In the genomic region with DNA sequence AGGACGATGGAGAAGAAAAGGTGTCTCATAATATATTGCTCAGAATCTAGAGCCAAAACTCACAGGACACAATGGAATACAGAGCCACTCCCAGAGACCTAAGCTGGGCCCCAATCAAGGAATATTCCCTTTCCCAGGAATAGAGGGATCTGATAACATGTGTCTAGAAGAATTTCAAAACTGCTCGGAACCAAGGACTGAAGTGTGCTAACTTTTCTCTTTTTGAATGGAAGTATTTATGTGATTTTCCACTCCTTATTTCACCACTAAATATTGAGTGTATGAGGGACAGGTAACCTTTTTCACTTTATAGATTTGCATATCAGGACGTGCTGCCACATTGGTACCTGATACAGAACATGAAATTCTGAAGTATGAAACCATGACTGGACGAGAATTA, we compare ENCODE assay signal across 1 cellular context.
A peak's percentile ranks its signal among the peaks of the same experiment; 100 is the strongest.
TF ChIP-seq lines count a peak whose summit lies in the region.

No MANE protein-coding gene starts in this region.

TF ChIP-seq in K562, 482 proteins besides CTCF, POLR2A, EP300 and RAD21:
- TF ChIP-seq, protein P1, sequence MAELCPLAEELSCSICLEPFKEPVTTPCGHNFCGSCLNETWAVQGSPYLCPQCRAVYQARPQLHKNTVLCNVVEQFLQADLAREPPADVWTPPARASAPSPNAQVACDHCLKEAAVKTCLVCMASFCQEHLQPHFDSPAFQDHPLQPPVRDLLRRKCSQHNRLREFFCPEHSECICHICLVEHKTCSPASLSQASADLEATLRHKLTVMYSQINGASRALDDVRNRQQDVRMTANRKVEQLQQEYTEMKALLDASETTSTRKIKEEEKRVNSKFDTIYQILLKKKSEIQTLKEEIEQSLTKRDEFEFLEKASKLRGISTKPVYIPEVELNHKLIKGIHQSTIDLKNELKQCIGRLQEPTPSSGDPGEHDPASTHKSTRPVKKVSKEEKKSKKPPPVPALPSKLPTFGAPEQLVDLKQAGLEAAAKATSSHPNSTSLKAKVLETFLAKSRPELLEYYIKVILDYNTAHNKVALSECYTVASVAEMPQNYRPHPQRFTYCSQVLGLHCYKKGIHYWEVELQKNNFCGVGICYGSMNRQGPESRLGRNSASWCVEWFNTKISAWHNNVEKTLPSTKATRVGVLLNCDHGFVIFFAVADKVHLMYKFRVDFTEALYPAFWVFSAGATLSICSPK (IDR thresholded peaks at IDR 0.05; ENCODE audit: borderline replicate concordance) = no peak
- TF ChIP-seq HDAC6 (IDR thresholded peaks at IDR 0.05; ENCODE audit: low read depth, low read length) (no peak), ZNF584 (CRISPR knock-in tag; IDR thresholded peaks at IDR 0.05; ENCODE audit: low read depth) (peak; percentile 98), ZNF75A (CRISPR knock-in tag; IDR thresholded peaks at IDR 0.05) (no peak), SP1 (CRISPR knock-in tag; IDR thresholded peaks at IDR 0.05) (no peak), TEAD1 (CRISPR knock-in tag; IDR thresholded peaks at IDR 0.05) (no peak), RFX7 (CRISPR knock-in tag; IDR thresholded peaks at IDR 0.05) (no peak)
